Comparison of ENCODE assay signal across 8 cellular contexts in genomic region chr19:45528744-45529453, GRCh38. TPM values are rescaled to one million over a fixed set of nuclear protein-coding genes. Genes with fewer than 3 reads are reported as not detected.
DNase-seq lines count a peak whose midpoint lies in the region; ATAC-seq and TF ChIP-seq lines count a peak whose summit lies in the region.

No MANE protein-coding gene starts in this region.

- TF ChIP-seq CTCF in RWPE2 (IDR thresholded peaks at IDR 0.05; ENCODE audit: poor library complexity, severe bottlenecking) = peak; percentile 51
- TF ChIP-seq CTCF in left ventricle myocardium inferior (IDR thresholded peaks at IDR 0.05; ENCODE audit: borderline replicate concordance) = no peak
- no peak for TF ChIP-seq CTCF in psoas muscle (IDR thresholded peaks at IDR 0.05)

- H3K9me3 ChIP-seq in RWPE2 (ENCODE audit: severe bottlenecking) (no peaks in the 10 kb centered on the region), left ventricle myocardium inferior (replicated peaks) (peaks cover 5% of the 10 kb centered on the region), psoas muscle (no peaks in the 10 kb centered on the region)

- H3K36me3 ChIP-seq in RWPE2 (ENCODE audit: low read depth) (peaks cover 28% of the 10 kb centered on the region), left ventricle myocardium inferior (peaks cover 30% of the 10 kb centered on the region), psoas muscle (ENCODE audit: insufficient read depth in 1 of 2, low read depth in 1 of 2) (peaks cover 8 to 29% of the 10 kb centered on the region in 2 donors)

- peak overlapping the region; percentile 34 for H3K4me3 ChIP-seq in RWPE2 (ENCODE audit: severe bottlenecking)
- peak overlapping the region; percentile 60 for H3K4me3 ChIP-seq in left ventricle myocardium inferior
- H3K4me3 ChIP-seq in psoas muscle = peak overlapping the region; percentile 25

- peaks cover 4% of the 10 kb centered on the region for H3K4me1 ChIP-seq in RWPE2 (ENCODE audit: insufficient read depth, poor library complexity, severe bottlenecking)
- H3K4me1 ChIP-seq in left ventricle myocardium inferior = peaks cover 45% of the 10 kb centered on the region
- H3K4me1 ChIP-seq in psoas muscle = peaks cover 3% of the 10 kb centered on the region

- H3K27ac ChIP-seq in RWPE2 (ENCODE audit: poor library complexity, severe bottlenecking) = peak overlapping the region; percentile 85
- no peak overlapping the region for H3K27ac ChIP-seq in left ventricle myocardium inferior (replicated peaks)
- no peak overlapping the region for H3K27ac ChIP-seq in psoas muscle

- WGBS in psoas muscle, 3 donors = 9 to 10% (median 9%) methylated on average over 43 to 51 of the region's 51 CpGs

- ATAC-seq in RWPE2 (ENCODE audit: low read depth) (peak; percentile 69), psoas muscle (peak; percentile 4 to 22 (median 17)), HG02973 (IDR thresholded peaks at IDR 0.05; ENCODE audit: unreplicated experiment) (no peak), GM18868 (IDR thresholded peaks at IDR 0.05; ENCODE audit: unreplicated experiment) (no peak)

- intact Hi-C loops in left ventricle myocardium inferior (cut with micrococcal nuclease) = loop anchor here (10.0 kb wide), 2 partner anchors 46 to 116 kb away; no protein-coding TSS in a partner anchor
- intact Hi-C loops in psoas muscle (cut with DNase I) = no loop called here

- DNase-seq in NCI-H524 (lab: John Stamatoyannopoulos, UW) = peak; percentile 41 to 60
- DNase-seq in NCI-H524 treated with DMSO at 0.1 percent for 48 hours (lab: John Stamatoyannopoulos, UW) = no peak
- peak; percentile 88 for DNase-seq in RWPE2 (ENCODE audit: low spot score)
- DNase-seq in left ventricle myocardium inferior = no peak
- peak in 1 of 2 donors; percentile 58 for DNase-seq in psoas muscle
- no peak for DNase-seq in NCI-H1694 treated with DMSO at 0.1 percent for 48 hours (lab: John Stamatoyannopoulos, UW)

- no peaks in the 10 kb centered on the region for H3K27me3 ChIP-seq in RWPE2 (ENCODE audit: insufficient read depth, poor library complexity, severe bottlenecking)
- peaks cover 5% of the 10 kb centered on the region for H3K27me3 ChIP-seq in left ventricle myocardium inferior (ENCODE audit: low read depth)
- peaks cover 0 to 23% (median 4%) of the 10 kb centered on the region in 3 donors for H3K27me3 ChIP-seq in psoas muscle (ENCODE audit: insufficient read depth in 3 of 3, low read length in 2 of 3)

RNA-seq across cellular contexts. Expression of gene VASP, which starts 21.6 kb away (rescaled TPM):
- total RNA-seq in left ventricle myocardium inferior (32.8 TPM), psoas muscle (10 to 100 TPM; 14.2 to 32.8 (median 23.2) TPM)
- polyA plus RNA-seq in psoas muscle = 10 to 100 TPM; 13.5 to 76.3 (median 14.6) TPM

RNA-seq across cellular contexts. Expression of gene PPM1N, which starts 30.7 kb away (rescaled TPM):
- total RNA-seq in left ventricle myocardium inferior (0.19 TPM), psoas muscle (under 1 TPM in 1 of 4 donors, not detected in 3; 0.60 TPM)
- under 1 TPM; 0.29 to 0.90 (median 0.31) TPM for polyA plus RNA-seq in psoas muscle

RNA-seq across cellular contexts. Expression of gene RTN2, which starts 32.1 kb away (rescaled TPM):
- total RNA-seq in left ventricle myocardium inferior = 19.1 TPM
- 100 to 1,000 TPM; 214 to 272 (median 242) TPM for total RNA-seq in psoas muscle
- 100 to 1,000 TPM in 1 of 3 donors, 10 to 100 TPM in 2; 46.6 to 199 (median 85.8) TPM for polyA plus RNA-seq in psoas muscle

RNA-seq across cellular contexts. Expression of gene OPA3, which starts 55.7 kb away (rescaled TPM):
- total RNA-seq in left ventricle myocardium inferior (25.3 TPM), psoas muscle (10 to 100 TPM; 14.0 to 27.6 (median 17.6) TPM)
- 10 to 100 TPM in 2 of 3 donors, 1 to 10 TPM in 1; 9.1 to 15.8 (median 12.4) TPM for polyA plus RNA-seq in psoas muscle

Comparison
In these comparisons a context has a peak if more than half of its experiments do, and no peak if none do; other contexts are left out.
1. DNase-seq: peak in NCI-H524 (2 of 2) and RWPE2 (single experiment); none in NCI-H524 treated with DMSO at 0.1 percent for 48 hours (single experiment), left ventricle myocardium inferior (single experiment) and NCI-H1694 treated with DMSO at 0.1 percent for 48 hours (single experiment).
2. ATAC-seq: peak in RWPE2 (single experiment) and psoas muscle (4 of 4); none in HG02973 (single experiment) and GM18868 (single experiment).
3. RNA of gene RTN2, which starts 32.1 kb away (total RNA-seq): 214 to 272 TPM in psoas muscle; 19.1 TPM in left ventricle myocardium inferior (single experiment); every median in the first group is over 10 times any median in the second.
4. Peak in every context shown above with its lines, with median percentiles within 50 percentile points of each other: H3K4me3 ChIP-seq.